11 cellular contexts compared by ENCODE assay signal in genomic region chr9:71446081-71446480, GRCh38.
DNase-seq lines count a peak whose midpoint lies in the region; ATAC-seq and TF ChIP-seq lines count a peak whose summit lies in the region.
"Had no signal": no experiment of that assay in that cellular context is flagged by ENCODE, and none has a peak within 500 bp of the region (broad histone marks: within the 10 kb centered on the region; RNA-seq: fewer than 3 reads in every experiment).

No MANE protein-coding gene starts in this region.

- no peaks in the 10 kb centered on the region for H3K36me3 Mint-ChIP-seq in effector memory CD8-positive, alpha-beta T cell (ENCODE audit: insufficient read depth)

- ATAC-seq in HG03457 (IDR thresholded peaks at IDR 0.05; ENCODE audit: unreplicated experiment) (peak; percentile 14), HG03565 (IDR thresholded peaks at IDR 0.05; ENCODE audit: unreplicated experiment) (no peak)
- ATAC-seq in effector memory CD8-positive, alpha-beta T cell (replicated peaks), result no peak

- H3K9me3 Mint-ChIP-seq in effector memory CD8-positive, alpha-beta T cell, result peaks cover 0 to 2% of the 10 kb centered on the region in 2 donors
- H3K9me3 Mint-ChIP-seq: T-helper 1 cell treated with Interleukin-12 subunit alpha and Interleukin-12 subunit beta and Interleukin-4 antibody, amounts not matched to agents 30 μg/mL and 1 μg/mL, for 36 hours had no signal

- H3K27ac Mint-ChIP-seq in effector memory CD8-positive, alpha-beta T cell, result no peak overlapping the region
- H3K27ac Mint-ChIP-seq: T-helper 1 cell treated with Interleukin-12 subunit alpha and Interleukin-12 subunit beta and Interleukin-4 antibody, amounts not matched to agents 30 μg/mL and 1 μg/mL, for 36 hours had no signal

- H3K4me1 Mint-ChIP-seq in effector memory CD8-positive, alpha-beta T cell (ENCODE audit: low read depth in 2 of 2), result peaks cover 0 to 4% of the 10 kb centered on the region in 2 donors

- H3K27me3 ChIP-seq in BE2C (peaks cover 48% of the 10 kb centered on the region), muscle layer of duodenum (ENCODE audit: low read depth, low read length) (no peaks in the 10 kb centered on the region)

- peaks cover 41 to 45% of the 10 kb centered on the region in 2 donors for H3K27me3 Mint-ChIP-seq in effector memory CD8-positive, alpha-beta T cell

- DNase-seq in BE2C (no peak), cerebellar cortex (ENCODE audit: low spot score) (peak; percentile 60), nucleus accumbens (lab: John Stamatoyannopoulos, UW) (no peak)
- DNase-seq in effector memory CD8-positive, alpha-beta T cell, result no peak
- DNase-seq in activated effector memory CD4-positive, alpha-beta T cell treated with Interleukin-2 at 50 U/mL for 16 hours, result no peak
- DNase-seq: NK-92 treated with Interleukin-12 subunit alpha and Interleukin-12 subunit beta, amount 100 ng/mL, for 24 hours had no signal

- H3K36me3 ChIP-seq in BE2C (no peaks in the 10 kb centered on the region), muscle layer of duodenum (ENCODE audit: control insufficient read depth in 1 of 2, insufficient read depth in 2 of 2, low read length in 2 of 2) (no peaks in the 10 kb centered on the region)

- H3K4me1 ChIP-seq in BE2C, result no peaks in the 10 kb centered on the region
- peaks cover 0 to 11% of the 10 kb centered on the region in 2 donors for H3K4me1 ChIP-seq in muscle layer of duodenum (ENCODE audit: control insufficient read depth in 1 of 2, insufficient read depth in 2 of 2, low read length in 2 of 2)

- H3K4me3 Mint-ChIP-seq in effector memory CD8-positive, alpha-beta T cell, result no peak overlapping the region
- H3K4me3 Mint-ChIP-seq: T-helper 1 cell treated with Interleukin-12 subunit alpha and Interleukin-12 subunit beta and Interleukin-4 antibody, amounts not matched to agents 30 μg/mL and 1 μg/mL, for 36 hours had no signal

- no peak for TF ChIP-seq CTCF in BE2C (IDR thresholded peaks at IDR 0.05; ENCODE audit: low read depth, low read length)

- no peak overlapping the region for H3K27ac ChIP-seq in muscle layer of duodenum (ENCODE audit: low read length)

- H3K9me3 ChIP-seq in BE2C (no peaks in the 10 kb centered on the region), muscle layer of duodenum (ENCODE audit: control insufficient read depth in 1 of 2, low read length in 2 of 2) (no peaks in the 10 kb centered on the region)

- H3K4me3 ChIP-seq in BE2C (ENCODE audit: low read depth, low read length) (peak overlapping the region; percentile 57), muscle layer of duodenum (ENCODE audit: low read depth in 1 of 2, low read length in 2 of 2) (peak overlapping the region; percentile 6 to 69)
- H3K4me3 ChIP-seq: K562 had no signal
